8 cellular contexts compared by ENCODE assay signal in the genomic region with DNA sequence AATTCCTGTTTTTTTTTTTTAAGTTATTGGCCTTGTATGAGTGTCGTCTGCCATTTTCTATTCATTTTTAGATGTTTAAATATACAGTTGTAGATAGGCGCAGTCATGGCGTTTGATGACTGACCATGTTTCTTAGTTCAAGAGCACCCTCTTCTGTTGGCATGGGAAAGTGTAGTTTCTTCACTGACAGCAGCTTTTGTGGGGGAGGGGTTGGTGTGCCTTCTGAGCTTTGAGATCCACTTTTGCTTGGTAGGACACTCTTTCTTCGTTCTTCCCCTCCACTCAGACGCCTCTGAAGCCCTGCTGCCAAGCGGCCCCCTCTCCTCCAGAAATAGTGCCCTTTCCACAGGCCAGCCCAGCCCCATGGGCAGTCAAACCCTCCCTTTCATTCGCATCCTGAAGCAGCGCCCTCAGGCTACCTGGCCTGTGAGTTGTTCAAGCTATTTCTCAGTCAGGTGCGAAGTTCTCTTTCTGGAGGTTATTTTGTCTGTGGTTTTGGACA.
A peak's percentile ranks its signal among the peaks of the same experiment; 100 is the strongest.
DNase-seq lines count a peak whose midpoint lies in the region; ATAC-seq and TF ChIP-seq lines count a peak whose summit lies in the region.

No MANE protein-coding gene starts in this region.

- H3K36me3 ChIP-seq in NT2/D1 (ENCODE audit: insufficient read depth, insufficient read length, low read length) (no peaks in the 10 kb centered on the region), parathyroid adenoma (ENCODE audit: control insufficient read depth, insufficient read depth, low read length) (no peaks in the 10 kb centered on the region)

- H3K4me2 ChIP-seq in parathyroid adenoma (ENCODE audit: low read length), result no peak overlapping the region

- H3K9ac ChIP-seq in NT2/D1 (ENCODE audit: insufficient read length, low read depth), result no peak overlapping the region
- no peak overlapping the region for H3K9ac ChIP-seq in parathyroid adenoma

- peak overlapping the region; percentile 52 for H2AFZ ChIP-seq in parathyroid adenoma

- no peaks in the 10 kb centered on the region for H3K27me3 ChIP-seq in NT2/D1 (ENCODE audit: insufficient read depth, insufficient read length)
- no peaks in the 10 kb centered on the region for H3K27me3 ChIP-seq in parathyroid adenoma (ENCODE audit: control insufficient read depth, insufficient read depth, low read length)

- H3K4me3 Mint-ChIP-seq in activated naive CD4-positive, alpha-beta T cell treated with anti-CD3 and anti-CD28 coated beads, Interleukin-2, amount 10 ng/mL, durations not matched to agents 7 days and 5 days, result no peak overlapping the region
- no peak overlapping the region for H3K4me3 Mint-ChIP-seq in activated naive CD4-positive, alpha-beta T cell treated with anti-CD3 and anti-CD28 coated beads, Interleukin-2, amount 50 U/mL, for 24 hours

- no peaks in the 10 kb centered on the region for H3K4me1 ChIP-seq in NT2/D1 (ENCODE audit: insufficient read depth, insufficient read length)
- H3K4me1 ChIP-seq in parathyroid adenoma, result peaks cover 13% of the 10 kb centered on the region

- H3K27ac Mint-ChIP-seq in activated naive CD4-positive, alpha-beta T cell treated with anti-CD3 and anti-CD28 coated beads, Interleukin-2, amount 10 ng/mL, durations not matched to agents 7 days and 5 days, result no peak overlapping the region
- H3K27ac Mint-ChIP-seq in activated naive CD4-positive, alpha-beta T cell treated with anti-CD3 and anti-CD28 coated beads, Interleukin-2, amount 50 U/mL, for 24 hours, result peak overlapping the region; percentile 15

- no peaks in the 10 kb centered on the region for H3K4me1 Mint-ChIP-seq in activated naive CD4-positive, alpha-beta T cell treated with anti-CD3 and anti-CD28 coated beads, Interleukin-2, amount 10 ng/mL, durations not matched to agents 7 days and 5 days
- H3K4me1 Mint-ChIP-seq in activated naive CD4-positive, alpha-beta T cell treated with anti-CD3 and anti-CD28 coated beads, Interleukin-2, amount 50 U/mL, for 24 hours, result peaks cover 3% of the 10 kb centered on the region

- no peaks in the 10 kb centered on the region for H3K79me2 ChIP-seq in parathyroid adenoma

- no peak overlapping the region for H3K27ac ChIP-seq in parathyroid adenoma

- CTCF ChIA-PET in activated naive CD4-positive, alpha-beta T cell treated with anti-CD3 and anti-CD28 coated beads, Interleukin-2, amount 10 ng/mL, durations not matched to agents 7 days and 5 days (lab: Charles Lee), result interaction anchor here (0.6 to 2.5 kb wide), 15 partner anchors 9 to 828 kb away, joined by 3 to 18 read pairs (median 3); no protein-coding TSS in a partner anchor

- no peaks in the 10 kb centered on the region for H3K36me3 Mint-ChIP-seq in activated naive CD4-positive, alpha-beta T cell treated with anti-CD3 and anti-CD28 coated beads, Interleukin-2, amount 10 ng/mL, durations not matched to agents 7 days and 5 days
- H3K36me3 Mint-ChIP-seq in activated naive CD4-positive, alpha-beta T cell treated with anti-CD3 and anti-CD28 coated beads, Interleukin-2, amount 50 U/mL, for 24 hours, result no peaks in the 10 kb centered on the region

- TF ChIP-seq CTCF in parathyroid adenoma (IDR thresholded peaks at IDR 0.05), result peak; percentile 61

- H3K27me3 Mint-ChIP-seq in activated naive CD4-positive, alpha-beta T cell treated with anti-CD3 and anti-CD28 coated beads, Interleukin-2, amount 10 ng/mL, durations not matched to agents 7 days and 5 days, result peaks cover 4% of the 10 kb centered on the region
- peaks cover 5% of the 10 kb centered on the region for H3K27me3 Mint-ChIP-seq in activated naive CD4-positive, alpha-beta T cell treated with anti-CD3 and anti-CD28 coated beads, Interleukin-2, amount 50 U/mL, for 24 hours

- H3K4me3 ChIP-seq in NT2/D1 (ENCODE audit: insufficient read length, low read depth) (no peak overlapping the region), parathyroid adenoma (ENCODE audit: low read depth, low read length) (no peak overlapping the region)

- DNase-seq in activated naive CD4-positive, alpha-beta T cell treated with anti-CD3 and anti-CD28 coated beads, Interleukin-2, amount 10 ng/mL, durations not matched to agents 7 days and 5 days, result peak; percentile 60
- no peak for DNase-seq in activated naive CD4-positive, alpha-beta T cell treated with Interleukin-2 at 50 U/mL for 16 hours
- DNase-seq in KG1 (lab: John Stamatoyannopoulos, UW), result peak; percentile 68
- peak; percentile 84 for DNase-seq in NT2/D1 (ENCODE audit: low read depth, low spot score)
- DNase-seq in glomerular visceral epithelial cell (ENCODE audit: extremely low spot score), result peak; percentile 83

- no peak for ATAC-seq in HG03025 (IDR thresholded peaks at IDR 0.05; ENCODE audit: low FRiP score, unreplicated experiment)

- H3K9me3 Mint-ChIP-seq in activated naive CD4-positive, alpha-beta T cell treated with anti-CD3 and anti-CD28 coated beads, Interleukin-2, amount 10 ng/mL, durations not matched to agents 7 days and 5 days, result no peaks in the 10 kb centered on the region
- no peaks in the 10 kb centered on the region for H3K9me3 Mint-ChIP-seq in activated naive CD4-positive, alpha-beta T cell treated with anti-CD3 and anti-CD28 coated beads, Interleukin-2, amount 50 U/mL, for 24 hours

- H3K9me3 ChIP-seq in NT2/D1 (ENCODE audit: insufficient read depth, low read length) (0 out of 2 replicates have a peak, but pooled peaks cover 6% of the 10 kb centered on the region), parathyroid adenoma (ENCODE audit: control insufficient read depth, low read length) (no peaks in the 10 kb centered on the region)
